Comparison of ENCODE assay signal across 20 cellular contexts in genomic region chr17:35891273-35891672, GRCh38. TPM values are rescaled to one million over a fixed set of nuclear protein-coding genes. Genes with fewer than 3 reads are reported as not detected.
DNase-seq lines count a peak whose midpoint lies in the region; ATAC-seq and TF ChIP-seq lines count a peak whose summit lies in the region.
"Had no signal": no experiment of that assay in that cellular context is flagged by ENCODE, and none has a peak within 500 bp of the region (broad histone marks: within the 10 kb centered on the region; RNA-seq: fewer than 3 reads in every experiment).

No MANE protein-coding gene starts in this region.

- H3K9me3 ChIP-seq in Peyer's patch (no peaks in the 10 kb centered on the region), duodenal mucosa (ENCODE audit: control insufficient read depth in 1 of 2, low read length in 2 of 2) (no peaks in the 10 kb centered on the region), thymus (ENCODE audit: control insufficient read depth) (no peaks in the 10 kb centered on the region)
- H3K9me3 ChIP-seq: ascending aorta, BLaER1 had no signal

- H3K4me3 Mint-ChIP-seq in activated T-cell treated with anti-CD3 and anti-CD28 coated beads, Interleukin-2, amount 50 U/mL, for 24 hours: no peak overlapping the region
- H3K4me3 Mint-ChIP-seq: dendritic cell treated with granulocyte-macrophage colony-stimulating factor and Interleukin-4, amounts not matched to agents 40 ng/mL and 50 ng/mL, for 4 days had no signal

- no peaks in the 10 kb centered on the region for H3K27me3 Mint-ChIP-seq in activated T-cell treated with anti-CD3 and anti-CD28 coated beads, Interleukin-2, amount 50 U/mL, for 24 hours
- H3K27me3 Mint-ChIP-seq: dendritic cell treated with granulocyte-macrophage colony-stimulating factor and Interleukin-4, amounts not matched to agents 40 ng/mL and 50 ng/mL, for 4 days had no signal

- no peak overlapping the region for H3K9ac ChIP-seq in duodenal mucosa (ENCODE audit: low read depth in 1 of 2, low read length in 2 of 2)
- H3K9ac ChIP-seq: BLaER1 had no signal

- no peaks in the 10 kb centered on the region for H3K9me3 Mint-ChIP-seq in activated T-cell treated with anti-CD3 and anti-CD28 coated beads, Interleukin-2, amount 50 U/mL, for 24 hours
- H3K9me3 Mint-ChIP-seq: dendritic cell treated with granulocyte-macrophage colony-stimulating factor and Interleukin-4, amounts not matched to agents 40 ng/mL and 50 ng/mL, for 4 days had no signal

- 23% methylated on average over 4 of the region's 4 CpGs for WGBS in thymus

- no peak for ATAC-seq in HG03108 (IDR thresholded peaks at IDR 0.05; ENCODE audit: unreplicated experiment)

- H3K36me3 ChIP-seq in Peyer's patch: no peaks in the 10 kb centered on the region
- no peaks in the 10 kb centered on the region for H3K36me3 ChIP-seq in duodenal mucosa (ENCODE audit: control insufficient read depth in 1 of 2, insufficient read depth in 2 of 2, low read length in 2 of 2)
- no peaks in the 10 kb centered on the region for H3K36me3 ChIP-seq in thymus (ENCODE audit: control insufficient read depth, insufficient read depth)
- H3K36me3 ChIP-seq: ascending aorta, BLaER1 had no signal

- H3K27ac ChIP-seq in Peyer's patch (peak overlapping the region; percentile 11 to 46 (median 30)), duodenal mucosa (ENCODE audit: low read depth, low read length) (peak overlapping the region; percentile 26), thymus (ENCODE audit: low read depth) (peak overlapping the region; percentile 74)
- H3K27ac ChIP-seq: ascending aorta, BLaER1 had no signal

- DNase-seq in activated T-cell treated with anti-CD3 and anti-CD28 coated beads, Interleukin-2, amount 50 U/mL, for 24 hours: no peak
- DNase-seq in activated T-cell treated with anti-CD3 and anti-CD28 coated beads, Interleukin-2, amount 50 U/mL, for 48 hours: no peak
- DNase-seq in Peyer's patch (no peak), inferior parietal cortex (ENCODE audit: extremely low spot score) (no peak)
- DNase-seq: activated CD4-positive, alpha-beta T cell treated with anti-CD3 and anti-CD28 coated beads for 4 hours; caudate nucleus; nucleus accumbens had no signal

- no peak for TF ChIP-seq CTCF in Peyer's patch (IDR thresholded peaks at IDR 0.05)

- no peaks in the 10 kb centered on the region for H3K4me1 ChIP-seq in Peyer's patch
- peaks cover 0 to 15% of the 10 kb centered on the region in 2 donors for H3K4me1 ChIP-seq in duodenal mucosa (ENCODE audit: control insufficient read depth in 1 of 2, insufficient read depth in 2 of 2, low read length in 2 of 2)
- H3K4me1 ChIP-seq in thymus (ENCODE audit: control insufficient read depth, insufficient read depth, low read length): peaks cover 17% of the 10 kb centered on the region
- H3K4me1 ChIP-seq: ascending aorta had no signal

- H3K4me1 Mint-ChIP-seq in activated T-cell treated with anti-CD3 and anti-CD28 coated beads, Interleukin-2, amount 50 U/mL, for 24 hours (ENCODE audit: low read depth): peaks cover 68% of the 10 kb centered on the region

- H3K27me3 ChIP-seq in Peyer's patch (no peaks in the 10 kb centered on the region), duodenal mucosa (ENCODE audit: control insufficient read depth in 1 of 2, insufficient read depth in 2 of 2, low read length in 2 of 2) (no peaks in the 10 kb centered on the region), thymus (ENCODE audit: control insufficient read depth, insufficient read depth) (no peaks in the 10 kb centered on the region)
- H3K27me3 ChIP-seq: ascending aorta, BLaER1 had no signal

- H3K4me3 ChIP-seq in Peyer's patch: no peak overlapping the region
- H3K4me3 ChIP-seq in duodenal mucosa (ENCODE audit: low read depth in 1 of 2, low read length in 2 of 2): no peak overlapping the region
- H3K4me3 ChIP-seq in thymus (ENCODE audit: low read length): no peak overlapping the region
- H3K4me3 ChIP-seq: ascending aorta, BLaER1 had no signal

- H3K36me3 Mint-ChIP-seq in activated T-cell treated with anti-CD3 and anti-CD28 coated beads, Interleukin-2, amount 50 U/mL, for 24 hours (ENCODE audit: low read depth): no peaks in the 10 kb centered on the region

- no peak for TF ChIP-seq POLR2A in Peyer's patch (IDR thresholded peaks at IDR 0.05)

- H3K27ac Mint-ChIP-seq in activated T-cell treated with anti-CD3 and anti-CD28 coated beads, Interleukin-2, amount 50 U/mL, for 24 hours: peak overlapping the region; percentile 31

RNA-seq across cellular contexts. Expression of gene CCL5, which starts 11.1 kb away (rescaled TPM):
- total RNA-seq in Peyer's patch: 10 to 100 TPM in 1 of 4 donors, 1 to 10 TPM in 3; 5.8 to 13.8 (median 9.2) TPM
- 27.4 TPM for polyA plus RNA-seq in thymus
- total RNA-seq: endothelial cell of umbilical vein, kidney epithelial cell had no signal
- polyA plus RNA-seq: endothelial cell of umbilical vein had no signal

RNA-seq across cellular contexts. Expression of gene HEATR9, which starts 22.6 kb away (rescaled TPM):
- total RNA-seq in Peyer's patch: not detected
- polyA plus RNA-seq in thymus: 0.82 TPM
- total RNA-seq: ascending aorta, Daoy, endothelial cell of umbilical vein, glomerular endothelial cell, kidney epithelial cell, lung microvascular endothelial cell, pulmonary artery endothelial cell, urinary bladder had no signal
- polyA plus RNA-seq: endothelial cell of umbilical vein, urinary bladder had no signal

RNA-seq across cellular contexts. Expression of gene RDM1, which starts 39.3 kb away (rescaled TPM):
- total RNA-seq in Peyer's patch: 1 to 10 TPM in 1 of 4 donors, under 1 TPM in 1, not detected in 2; 0.88 to 1.9 TPM
- polyA plus RNA-seq in thymus: 1.1 TPM
- total RNA-seq: ascending aorta, kidney epithelial cell, lung microvascular endothelial cell had no signal

RNA-seq across cellular contexts. Expression of gene LYZL6, which starts 52.2 kb away (rescaled TPM):
- not detected for total RNA-seq in Peyer's patch
- 0.11 TPM for polyA plus RNA-seq in thymus
- total RNA-seq: ascending aorta, Daoy, endothelial cell of umbilical vein, glomerular endothelial cell, kidney epithelial cell, lung microvascular endothelial cell, pulmonary artery endothelial cell, urinary bladder had no signal
- polyA plus RNA-seq: endothelial cell of umbilical vein, urinary bladder had no signal
